Comparison of ENCODE assay signal across 26 cellular contexts in genomic region chr19:29612121-29612520, GRCh38.
"Had no signal": no experiment of that assay in that cellular context is flagged by ENCODE, and none has a peak within 500 bp of the region (broad histone marks: within the 10 kb centered on the region; RNA-seq: fewer than 3 reads in every experiment).

No MANE protein-coding gene starts in this region.

- H3K27me3 ChIP-seq: breast epithelium, thyroid gland, upper lobe of right lung had no signal

- H3K4me3 Mint-ChIP-seq: activated CD4-positive, alpha-beta T cell treated with anti-CD3 and anti-CD28 coated beads, Interleukin-2, amount 10 ng/mL, durations not matched to agents 7 days and 5 days; activated CD8-positive, alpha-beta T cell treated with anti-CD3 and anti-CD28 coated beads, Interleukin-2, amount 10 ng/mL, durations not matched to agents 7 days and 5 days; immature natural killer cell; naive thymus-derived CD8-positive, alpha-beta T cell; neural crest cell; stimulated activated naive CD8-positive, alpha-beta T cell treated with anti-CD3 and anti-CD28 coated beads, Interleukin-15, amount 100 ng/mL, for 72 hours had no signal

- DNase-seq: activated CD4-positive, alpha-beta T cell treated with anti-CD3 and anti-CD28 coated beads for 1 hour; activated CD4-positive, alpha-beta T cell treated with anti-CD3 and anti-CD28 coated beads, Interleukin-2, amount 10 ng/mL, durations not matched to agents 7 days and 5 days; activated CD8-positive, alpha-beta T cell treated with anti-CD3 and anti-CD28 coated beads, Interleukin-2, amount 10 ng/mL, durations not matched to agents 7 days and 5 days; activated gamma-delta T cell treated with Interleukin-2 at 50 U/mL for 16 hours; activated naive CD4-positive, alpha-beta T cell treated with anti-CD3 and anti-CD28 coated beads, Interleukin-2, amount 50 U/mL, for 16 hours; central memory CD4-positive, alpha-beta T cell; dermis blood vessel endothelial cell; effector CD8-positive, alpha-beta T cell; head of caudate nucleus; hippocampal formation; immature natural killer cell; midbrain; nucleus accumbens; right cardiac atrium; stimulated activated CD4-positive, alpha-beta T cell treated with anti-CD3 and anti-CD28 coated beads, Interleukin-2, amount 100 ng/mL, for 48 hours; stimulated activated naive CD8-positive, alpha-beta T cell treated with anti-CD3 and anti-CD28 coated beads, Interleukin-15, amount 100 ng/mL, for 72 hours; substantia nigra; T1000; thyroid gland; upper lobe of right lung had no signal

- FAIRE-seq: colon had no signal

- H3K9ac ChIP-seq: parathyroid adenoma had no signal

- H2AFZ ChIP-seq: parathyroid adenoma had no signal

- H3K27ac Mint-ChIP-seq: activated CD4-positive, alpha-beta T cell treated with anti-CD3 and anti-CD28 coated beads, Interleukin-2, amount 10 ng/mL, durations not matched to agents 7 days and 5 days; activated CD8-positive, alpha-beta T cell treated with anti-CD3 and anti-CD28 coated beads, Interleukin-2, amount 10 ng/mL, durations not matched to agents 7 days and 5 days had no signal

- H3K4me3 ChIP-seq: breast epithelium, SK-N-MC, thyroid gland, upper lobe of right lung had no signal

- H3K27me3 Mint-ChIP-seq: activated CD4-positive, alpha-beta T cell treated with anti-CD3 and anti-CD28 coated beads, Interleukin-2, amount 10 ng/mL, durations not matched to agents 7 days and 5 days; naive thymus-derived CD8-positive, alpha-beta T cell; stimulated activated naive CD8-positive, alpha-beta T cell treated with anti-CD3 and anti-CD28 coated beads, Interleukin-15, amount 100 ng/mL, for 72 hours had no signal

- H3K27ac ChIP-seq: breast epithelium, parathyroid adenoma, SK-N-MC, thyroid gland, upper lobe of right lung had no signal

- H3K4me1 ChIP-seq: breast epithelium, parathyroid adenoma, upper lobe of right lung had no signal

- ATAC-seq: activated CD8-positive, alpha-beta T cell treated with anti-CD3 and anti-CD28 coated beads, Interleukin-2, amount 10 ng/mL, durations not matched to agents 7 days and 5 days; naive thymus-derived CD8-positive, alpha-beta T cell; right cardiac atrium; stimulated activated naive CD8-positive, alpha-beta T cell treated with anti-CD3 and anti-CD28 coated beads, Interleukin-15, amount 100 ng/mL, for 72 hours; upper lobe of right lung had no signal

- H3K9me3 Mint-ChIP-seq: activated CD4-positive, alpha-beta T cell treated with anti-CD3 and anti-CD28 coated beads, Interleukin-2, amount 10 ng/mL, durations not matched to agents 7 days and 5 days; immature natural killer cell; naive thymus-derived CD8-positive, alpha-beta T cell; neural crest cell; stimulated activated naive CD8-positive, alpha-beta T cell treated with anti-CD3 and anti-CD28 coated beads, Interleukin-15, amount 100 ng/mL, for 72 hours had no signal

- H3K9me3 ChIP-seq: breast epithelium, thyroid gland, upper lobe of right lung had no signal
